34 cellular contexts compared by ENCODE assay signal in genomic region chr6:9240861-9241260, GRCh38.
"Had no signal": no experiment of that assay in that cellular context is flagged by ENCODE, and none has a peak within 500 bp of the region (broad histone marks: within the 10 kb centered on the region; RNA-seq: fewer than 3 reads in every experiment).

No MANE protein-coding gene starts in this region.

- H3K27me3 ChIP-seq: adrenal gland, body of pancreas, brain microvascular endothelial cell, breast epithelium had no signal

- H3K9me3 ChIP-seq: adrenal gland, body of pancreas, breast epithelium had no signal

- DNase-seq: activated B cell treated with CpG ODN at 0.5 μM for 24 hours; activated CD4-positive, alpha-beta memory T cell treated with anti-CD3 and anti-CD28 coated beads for 36 hours; activated CD4-positive, alpha-beta T cell treated with anti-CD3 and anti-CD28 coated beads for 4 hours; activated CD4-positive, alpha-beta T cell treated with anti-CD3 and anti-CD28 coated beads, Interleukin-2, amount 10 ng/mL, durations not matched to agents 24 days and 14 days; activated CD4-positive, alpha-beta T cell treated with anti-CD3 and anti-CD28 coated beads, Interleukin-2, amount 50 U/mL, for 1 hour; activated CD4-positive, alpha-beta T cell treated with anti-CD3 and anti-CD28 coated beads, Interleukin-2, amount 50 U/mL, for 4 hours; activated CD4-positive, CD25-positive, alpha-beta regulatory T cell treated with anti-CD3 and anti-CD28 coated beads, Interleukin-2, amount 50 U/mL, for 72 hours; activated CD8-positive, alpha-beta memory T cell treated with anti-CD3 and anti-CD28 coated beads, Interleukin-2, amount 50 U/mL, for 4 hours; activated CD8-positive, alpha-beta T cell treated with anti-CD3 and anti-CD28 coated beads for 36 hours; activated effector memory CD4-positive, alpha-beta T cell treated with anti-CD3 and anti-CD28 coated beads, Interleukin-2, amount 50 U/mL, for 16 hours; activated gamma-delta T cell treated with Interleukin-2 at 50 U/mL for 16 hours; activated naive CD4-positive, alpha-beta T cell; activated naive CD4-positive, alpha-beta T cell treated with anti-CD3 and anti-CD28 coated beads for 36 hours; activated naive CD4-positive, alpha-beta T cell treated with anti-CD3 and anti-CD28 coated beads, Interleukin-2, amount 50 U/mL, for 16 hours; activated naive CD8-positive, alpha-beta T cell treated with anti-CD3 and anti-CD28 coated beads for 36 hours; activated T-cell treated with anti-CD3 and anti-CD28 coated beads for 4 hours; activated T-cell treated with anti-CD3 and anti-CD28 coated beads, Interleukin-2, amount 50 U/mL, for 1 hour; activated T-cell treated with anti-CD3 and anti-CD28 coated beads, Interleukin-2, amount 50 U/mL, for 4 hours; activated T-cell treated with anti-CD3 and anti-CD28 coated beads, Interleukin-2, amount 50 U/mL, for 72 hours; adrenal gland; amniotic stem cell; aorta; body of pancreas; brain microvascular endothelial cell; central memory CD4-positive, alpha-beta T cell; T-helper 2 cell; T-helper 9 cell had no signal

- ATAC-seq: activated CD8-positive, alpha-beta T cell treated with anti-CD3 and anti-CD28 coated beads for 36 hours; activated naive CD4-positive, alpha-beta T cell treated with anti-CD3 and anti-CD28 coated beads, Interleukin-2, amount 50 U/mL, for 72 hours; activated T-cell treated with anti-CD3 and anti-CD28 coated beads, Interleukin-2, amount 50 U/mL, for 4 hours; activated T-cell treated with anti-CD3 and anti-CD28 coated beads, Interleukin-2, amount 50 U/mL, for 72 hours; activated T-helper 17 cell treated with anti-CD3 and anti-CD28 coated beads, Interleukin-2, amount 50 U/mL, for 72 hours; body of pancreas had no signal

- H3K4me1 ChIP-seq: adrenal gland, body of pancreas, breast epithelium had no signal

- H3K27ac ChIP-seq: adrenal gland, body of pancreas, brain microvascular endothelial cell, breast epithelium, VCaP had no signal

- H3K36me3 ChIP-seq: adrenal gland, brain microvascular endothelial cell, breast epithelium had no signal

- H3K4me3 ChIP-seq: adrenal gland, body of pancreas, breast epithelium had no signal

- FAIRE-seq: astrocyte, colon, TTC549 had no signal
